Comparison of ENCODE assay signal across 11 cellular contexts in the genomic region with DNA sequence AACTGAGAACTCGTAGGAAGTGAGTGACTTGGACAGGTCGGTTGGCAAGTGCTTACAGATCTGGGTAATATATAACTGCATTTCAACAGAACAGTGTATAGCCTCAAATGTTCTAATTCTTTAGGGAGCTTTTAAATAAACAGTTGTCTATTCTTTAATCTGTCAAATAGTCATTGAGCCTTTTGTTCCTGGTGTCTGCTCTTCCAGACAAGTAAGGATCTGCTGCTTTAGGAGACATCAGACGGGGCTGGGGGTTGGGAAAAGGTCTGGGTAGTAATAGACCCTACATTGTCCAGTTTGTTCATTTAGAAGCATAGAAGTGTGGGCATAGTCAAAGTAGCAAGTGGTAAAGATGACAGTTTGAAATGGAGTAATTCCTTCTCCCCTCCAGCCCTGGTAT. TPM values are rescaled to one million over a fixed set of nuclear protein-coding genes. Genes with fewer than 3 reads are reported as not detected.
DNase-seq lines count a peak whose midpoint lies in the region; ATAC-seq, FAIRE-seq and TF ChIP-seq lines count a peak whose summit lies in the region.
"Had no signal": no experiment of that assay in that cellular context is flagged by ENCODE, and none has a peak within 500 bp of the region (broad histone marks: within the 10 kb centered on the region; RNA-seq: fewer than 3 reads in every experiment).

No MANE protein-coding gene starts in this region.

- no peak overlapping the region for H2AFZ ChIP-seq in keratinocyte (ENCODE audit: control insufficient read depth, low read length)

- peaks cover 49% of the 10 kb centered on the region for H3K4me1 Mint-ChIP-seq in activated CD4-positive, alpha-beta T cell treated with anti-CD3 and anti-CD28 coated beads, Interleukin-2, amount 10 ng/mL, durations not matched to agents 24 days and 14 days
- H3K4me1 Mint-ChIP-seq in T-cell, result peaks cover 51 to 64% (median 53%) of the 10 kb centered on the region in 3 donors
- H3K4me1 Mint-ChIP-seq in stimulated activated naive B cell treated with anti-CD40 and anti-IgM and Interleukin-4, amounts not matched to agents 10 μg/mL and 1 μg/mL and 100 μg/mL, for 72 hours, result peaks cover 29 to 50% of the 10 kb centered on the region in 2 donors

- H3K4me3 Mint-ChIP-seq in activated CD4-positive, alpha-beta T cell treated with anti-CD3 and anti-CD28 coated beads, Interleukin-2, amount 10 ng/mL, durations not matched to agents 24 days and 14 days, result peak overlapping the region; percentile 97
- H3K4me3 Mint-ChIP-seq in T-cell, result peak overlapping the region; percentile 87 to 100 (median 92)
- peak overlapping the region; percentile 53 to 100 for H3K4me3 Mint-ChIP-seq in stimulated activated naive B cell treated with anti-CD40 and anti-IgM and Interleukin-4, amounts not matched to agents 10 μg/mL and 1 μg/mL and 100 μg/mL, for 72 hours

- no peak overlapping the region for H3K9ac ChIP-seq in keratinocyte (ENCODE audit: control insufficient read depth, extremely low read depth, insufficient read depth, low read length)

- no peak for FAIRE-seq in keratinocyte (lab: Jason Lieb, UNC)

- POLR2A ChIA-PET in T-cell (lab: Charles Lee), result no interaction called here

- peak overlapping the region; percentile 91 for H3K4me2 ChIP-seq in keratinocyte (ENCODE audit: control insufficient read depth, extremely low read depth, insufficient read depth, low read depth, low read length)

- peaks cover 67% of the 10 kb centered on the region for H3K79me2 ChIP-seq in keratinocyte (ENCODE audit: control insufficient read depth, insufficient read depth, low read length)

- intact Hi-C loops in activated CD4-positive, alpha-beta T cell treated with anti-CD3 and anti-CD28 coated beads, Interleukin-2, amount 10 ng/mL, durations not matched to agents 24 days and 14 days (cut with micrococcal nuclease), result no loop called here

- no peak for TF ChIP-seq CTCF in keratinocyte (optimal IDR thresholded peaks at IDR 0.05 in 1 of 3, IDR thresholded peaks at IDR 0.05 in 1 of 3, conservative IDR thresholded peaks at IDR 0.05 in 1 of 3; ENCODE audit: extremely low read depth in 1 of 3, insufficient read depth in 2 of 3, low read length in 3 of 3)

- dilution Hi-C loops in keratinocyte (cut with MboI; ENCODE audit: extremely low pct_ligation_motif_present, low sequenced_read_pairs), result no loop called here

- peaks cover 29% of the 10 kb centered on the region for H3K36me3 Mint-ChIP-seq in activated CD4-positive, alpha-beta T cell treated with anti-CD3 and anti-CD28 coated beads, Interleukin-2, amount 10 ng/mL, durations not matched to agents 24 days and 14 days (ENCODE audit: low read depth)
- no peaks in the 10 kb centered on the region for H3K36me3 Mint-ChIP-seq in T-cell
- H3K36me3 Mint-ChIP-seq in stimulated activated naive B cell treated with anti-CD40 and anti-IgM and Interleukin-4, amounts not matched to agents 10 μg/mL and 1 μg/mL and 100 μg/mL, for 72 hours, result peaks cover 7 to 31% of the 10 kb centered on the region in 2 donors

- peaks cover 10% of the 10 kb centered on the region for H3K4me1 ChIP-seq in keratinocyte (ENCODE audit: control insufficient read depth, extremely low read depth, insufficient read depth, low read length)

- H4K20me1 ChIP-seq in keratinocyte (ENCODE audit: control insufficient read depth, extremely low read depth, insufficient read depth, low read length), result peaks cover 3% of the 10 kb centered on the region

- CTCF ChIA-PET in T-cell (lab: Charles Lee), result no interaction called here

- no peaks in the 10 kb centered on the region for H3K9me3 ChIP-seq in keratinocyte (ENCODE audit: control insufficient read depth, low read depth, low read length)
- H3K9me3 ChIP-seq: transverse colon had no signal

- H3K9me3 Mint-ChIP-seq in activated CD4-positive, alpha-beta T cell treated with anti-CD3 and anti-CD28 coated beads, Interleukin-2, amount 10 ng/mL, durations not matched to agents 24 days and 14 days, result no peaks in the 10 kb centered on the region
- no peaks in the 10 kb centered on the region for H3K9me3 Mint-ChIP-seq in T-cell
- no peaks in the 10 kb centered on the region for H3K9me3 Mint-ChIP-seq in stimulated activated naive B cell treated with anti-CD40 and anti-IgM and Interleukin-4, amounts not matched to agents 10 μg/mL and 1 μg/mL and 100 μg/mL, for 72 hours

- ATAC-seq in T-cell (replicated peaks in 1 of 4), result no peak
- ATAC-seq in stimulated activated naive B cell treated with anti-CD40 and anti-IgM and Interleukin-4, amounts not matched to agents 10 μg/mL and 1 μg/mL and 100 μg/mL, for 72 hours (replicated peaks), result no peak

- no peak for DNase-seq in activated CD4-positive, alpha-beta T cell treated with anti-CD3 and anti-CD28 coated beads, Interleukin-2, amount 10 ng/mL, durations not matched to agents 24 days and 14 days
- no peak for DNase-seq in activated CD4-positive, alpha-beta T cell treated with anti-CD3 and anti-CD28 coated beads, Interleukin-2, amount 50 U/mL, for 48 hours
- no peak for DNase-seq in T-cell
- no peak for DNase-seq in keratinocyte (ENCODE audit: low read depth, low spot score)
- DNase-seq in stimulated activated naive B cell treated with anti-CD40 and anti-IgM and Interleukin-4, amounts not matched to agents 10 μg/mL and 1 μg/mL and 100 μg/mL, for 72 hours, result no peak
- no peak for DNase-seq in cerebellar nuclear complex (lab: John Stamatoyannopoulos, UW)
- no peak for DNase-seq in stimulated activated CD4-positive, alpha-beta T cell treated with anti-CD3 and anti-CD28 coated beads, Interleukin-1b, Interleukin-23, amount 100 ng/mL, for 48 hours
- DNase-seq in activated effector memory CD4-positive, alpha-beta T cell treated with anti-CD3 and anti-CD28 coated beads, Interleukin-2, amount 50 U/mL, for 16 hours, result no peak
- DNase-seq: NCI-H2081; stimulated activated CD4-positive, alpha-beta T cell treated with anti-CD3 and anti-CD28 coated beads, Interleukin-4, amount 100 ng/mL, for 4 hours; transverse colon had no signal

- peak overlapping the region; percentile 20 for H3K27ac Mint-ChIP-seq in activated CD4-positive, alpha-beta T cell treated with anti-CD3 and anti-CD28 coated beads, Interleukin-2, amount 10 ng/mL, durations not matched to agents 24 days and 14 days
- no peak overlapping the region for H3K27ac Mint-ChIP-seq in T-cell
- H3K27ac Mint-ChIP-seq in stimulated activated naive B cell treated with anti-CD40 and anti-IgM and Interleukin-4, amounts not matched to agents 10 μg/mL and 1 μg/mL and 100 μg/mL, for 72 hours, result peak overlapping the region; percentile 62

- peaks cover 3% of the 10 kb centered on the region for H3K27me3 Mint-ChIP-seq in activated CD4-positive, alpha-beta T cell treated with anti-CD3 and anti-CD28 coated beads, Interleukin-2, amount 10 ng/mL, durations not matched to agents 24 days and 14 days
- no peaks in the 10 kb centered on the region for H3K27me3 Mint-ChIP-seq in T-cell
- H3K27me3 Mint-ChIP-seq in stimulated activated naive B cell treated with anti-CD40 and anti-IgM and Interleukin-4, amounts not matched to agents 10 μg/mL and 1 μg/mL and 100 μg/mL, for 72 hours, result no peaks in the 10 kb centered on the region

- H3K27me3 ChIP-seq in keratinocyte (ENCODE audit: control insufficient read depth, extremely low read depth, insufficient read depth, low read length), result no peaks in the 10 kb centered on the region
- H3K27me3 ChIP-seq: transverse colon had no signal

- H3K4me3 ChIP-seq in keratinocyte (ENCODE audit: control insufficient read depth in 2 of 3, extremely low read depth in 1 of 3, insufficient read depth in 2 of 3, low read depth in 1 of 3, low read length in 3 of 3), result no peak overlapping the region

- H3K9me1 ChIP-seq in keratinocyte (ENCODE audit: control insufficient read depth, extremely low read depth, insufficient read depth, low read length), result no peaks in the 10 kb centered on the region

- no peaks in the 10 kb centered on the region for H3K36me3 ChIP-seq in keratinocyte (ENCODE audit: control insufficient read depth in 2 of 2, extremely low read depth in 1 of 2, insufficient read depth in 2 of 2, low read length in 2 of 2)
- H3K36me3 ChIP-seq: transverse colon had no signal

- no peak overlapping the region for H3K27ac ChIP-seq in keratinocyte (ENCODE audit: control insufficient read depth, insufficient read depth, low read length)

RNA-seq across cellular contexts. Expression of a gene that starts 2.0 kb away (rescaled TPM):
- total RNA-seq in activated CD4-positive, alpha-beta T cell treated with anti-CD3 and anti-CD28 coated beads, Interleukin-2, amount 10 ng/mL, durations not matched to agents 24 days and 14 days, result 173 and 177 TPM in 2 replicates
- total RNA-seq in T-cell, result 10 to 100 TPM; 48.7 to 55.5 (median 53.2) TPM
- 56.0 to 95.3 TPM (median 82.6 TPM) in 3 replicates for polyA plus RNA-seq in keratinocyte
- polyA plus RNA-seq in keratinocyte (2011; ENCODE audit: low read depth), result 109 TPM
- 63.8 and 95.7 TPM in 2 replicates for polyA plus RNA-seq in keratinocyte (2011; cell fraction: cytosol; rRNA removed)
- polyA plus RNA-seq in keratinocyte (2011; cell fraction: nucleus; rRNA removed), result 50.7 and 67.6 TPM in 2 replicates
- polyA plus RNA-seq in keratinocyte (2012; ENCODE audit: low replicate concordance), result 40.8 and 79.8 TPM in 2 replicates
- polyA minus RNA-seq in keratinocyte, result 41.5 to 129 TPM (median 76.0 TPM) in 3 replicates
- 92.7 TPM for polyA minus RNA-seq in keratinocyte (2011; cell fraction: cytosol; rRNA and poly(A)+ RNA removed)
- 38.1 and 83.2 TPM in 2 replicates for polyA minus RNA-seq in keratinocyte (2011; cell fraction: nucleus; rRNA and poly(A)+ RNA removed)

RNA-seq across cellular contexts. Expression of a gene that starts 11.3 kb away (rescaled TPM):
- total RNA-seq in activated CD4-positive, alpha-beta T cell treated with anti-CD3 and anti-CD28 coated beads, Interleukin-2, amount 10 ng/mL, durations not matched to agents 24 days and 14 days, result 1,820 and 1,848 TPM in 2 replicates
- total RNA-seq in T-cell, result 1,000 to 10,000 TPM; 1,580 to 1,742 (median 1,622) TPM
- 1,620 to 2,338 TPM (median 2,192 TPM) in 3 replicates for polyA plus RNA-seq in keratinocyte
- polyA plus RNA-seq in keratinocyte (2011; ENCODE audit: low read depth), result 507 TPM
- 2,328 and 2,725 TPM in 2 replicates for polyA plus RNA-seq in keratinocyte (2011; cell fraction: cytosol; rRNA removed)
- 579 and 714 TPM in 2 replicates for polyA plus RNA-seq in keratinocyte (2011; cell fraction: nucleus; rRNA removed)
- 1,889 and 2,325 TPM in 2 replicates for polyA plus RNA-seq in keratinocyte (2012; ENCODE audit: low replicate concordance)
- 272 to 530 TPM (median 458 TPM) in 3 replicates for polyA minus RNA-seq in keratinocyte
- 531 TPM for polyA minus RNA-seq in keratinocyte (2011; cell fraction: cytosol; rRNA and poly(A)+ RNA removed)
- polyA minus RNA-seq in keratinocyte (2011; cell fraction: nucleus; rRNA and poly(A)+ RNA removed), result 120 and 161 TPM in 2 replicates

RNA-seq across cellular contexts. Expression of a gene that starts 38.5 kb away (rescaled TPM):
- total RNA-seq in activated CD4-positive, alpha-beta T cell treated with anti-CD3 and anti-CD28 coated beads, Interleukin-2, amount 10 ng/mL, durations not matched to agents 24 days and 14 days, result 33.6 and 33.8 TPM in 2 replicates
- 10 to 100 TPM; 49.7 to 58.5 (median 53.7) TPM for total RNA-seq in T-cell
- 5.2 to 7.5 TPM (median 7.3 TPM) in 3 replicates for polyA plus RNA-seq in keratinocyte
- 12.9 TPM for polyA plus RNA-seq in keratinocyte (2011; ENCODE audit: low read depth)
- 4.5 and 5.9 TPM in 2 replicates for polyA plus RNA-seq in keratinocyte (2011; cell fraction: cytosol; rRNA removed)
- 38.7 and 45.8 TPM in 2 replicates for polyA plus RNA-seq in keratinocyte (2011; cell fraction: nucleus; rRNA removed)
- 11.0 and 17.3 TPM in 2 replicates for polyA plus RNA-seq in keratinocyte (2012; ENCODE audit: low replicate concordance)
- 20.4 to 38.1 TPM (median 32.3 TPM) in 3 replicates for polyA minus RNA-seq in keratinocyte
- 5.4 TPM for polyA minus RNA-seq in keratinocyte (2011; cell fraction: cytosol; rRNA and poly(A)+ RNA removed)
- 48.7 and 93.1 TPM in 2 replicates for polyA minus RNA-seq in keratinocyte (2011; cell fraction: nucleus; rRNA and poly(A)+ RNA removed)

Comparison
In these comparisons a context has a peak if more than half of its experiments do, and no peak if none do; other contexts are left out.
1. H3K27ac Mint-ChIP-seq: peak in activated CD4-positive, alpha-beta T cell treated with anti-CD3 and anti-CD28 coated beads, Interleukin-2, amount 10 ng/mL, durations not matched to agents 24 days and 14 days (single experiment) and stimulated activated naive B cell treated with anti-CD40 and anti-IgM and Interleukin-4, amounts not matched to agents 10 μg/mL and 1 μg/mL and 100 μg/mL, for 72 hours (single experiment); none in T-cell (0 of 2).
2. Peak in every context shown above with its lines, with median percentiles within 50 percentile points of each other: H3K4me3 Mint-ChIP-seq.